Comparison of ENCODE assay signal across 8 cellular contexts in genomic region chr6:26594730-26595632, GRCh38. TPM values are rescaled to one million over a fixed set of nuclear protein-coding genes. Genes with fewer than 3 reads are reported as not detected.
A peak's percentile ranks its signal among the peaks of the same experiment; 100 is the strongest.
DNase-seq lines count a peak whose midpoint lies in the region; ATAC-seq lines count a peak whose summit lies in the region.

No MANE protein-coding gene starts in this region.

- ATAC-seq in GM19452 (IDR thresholded peaks at IDR 0.05; ENCODE audit: unreplicated experiment): no peak

- H3K27ac Mint-ChIP-seq in activated naive CD8-positive, alpha-beta T cell treated with anti-CD3 and anti-CD28 coated beads for 36 hours: no peak overlapping the region

- H3K9me3 Mint-ChIP-seq in activated naive CD8-positive, alpha-beta T cell treated with anti-CD3 and anti-CD28 coated beads for 36 hours: no peaks in the 10 kb centered on the region

- H3K4me1 Mint-ChIP-seq in activated naive CD8-positive, alpha-beta T cell treated with anti-CD3 and anti-CD28 coated beads for 36 hours: peaks cover 27% of the 10 kb centered on the region

- H3K27me3 Mint-ChIP-seq in activated naive CD8-positive, alpha-beta T cell treated with anti-CD3 and anti-CD28 coated beads for 36 hours: peaks cover 24% of the 10 kb centered on the region

- DNase-seq in DMS53 (lab: John Stamatoyannopoulos, UW) (peak; percentile 22), DMS53 treated with DMSO at 0.1 percent for 48 hours (lab: John Stamatoyannopoulos, UW; ENCODE audit: unreplicated experiment) (no peak), NCI-H1930 (lab: John Stamatoyannopoulos, UW) (peak; percentile 8 to 36), islet precursor cell (peak; percentile 75), stromal cell of bone marrow (ENCODE audit: low read depth) (peak; percentile 35), GM19240 (ENCODE audit: insufficient read length, low spot score) (no peak)
- peak; percentile 50 for DNase-seq in activated naive CD8-positive, alpha-beta T cell treated with anti-CD3 and anti-CD28 coated beads for 36 hours

- H3K4me3 Mint-ChIP-seq in activated naive CD8-positive, alpha-beta T cell treated with anti-CD3 and anti-CD28 coated beads for 36 hours: peak overlapping the region; percentile 25

- peaks cover 24% of the 10 kb centered on the region for H3K36me3 Mint-ChIP-seq in activated naive CD8-positive, alpha-beta T cell treated with anti-CD3 and anti-CD28 coated beads for 36 hours

RNA-seq across cellular contexts. Expression of gene ABT1, which starts 1.8 kb away (rescaled TPM):
- 10 to 100 TPM; 44.5 to 45.8 TPM for total RNA-seq in activated naive CD8-positive, alpha-beta T cell treated with anti-CD3 and anti-CD28 coated beads for 36 hours

RNA-seq across cellular contexts. Expression of gene HMGN4, which starts 56.8 kb away (rescaled TPM):
- 10 to 100 TPM; 89.2 to 90.1 TPM for total RNA-seq in activated naive CD8-positive, alpha-beta T cell treated with anti-CD3 and anti-CD28 coated beads for 36 hours

Comparison
In these comparisons a context has a peak if more than half of its experiments do, and no peak if none do; other contexts are left out.
1. DNase-seq: peak in DMS53 (single experiment), NCI-H1930 (2 of 2), activated naive CD8-positive, alpha-beta T cell treated with anti-CD3 and anti-CD28 coated beads for 36 hours (single experiment), islet precursor cell (single experiment) and stromal cell of bone marrow (single experiment); none in DMS53 treated with DMSO at 0.1 percent for 48 hours (single experiment) and GM19240 (single experiment).